8 cellular contexts compared by ENCODE assay signal in the genomic region with DNA sequence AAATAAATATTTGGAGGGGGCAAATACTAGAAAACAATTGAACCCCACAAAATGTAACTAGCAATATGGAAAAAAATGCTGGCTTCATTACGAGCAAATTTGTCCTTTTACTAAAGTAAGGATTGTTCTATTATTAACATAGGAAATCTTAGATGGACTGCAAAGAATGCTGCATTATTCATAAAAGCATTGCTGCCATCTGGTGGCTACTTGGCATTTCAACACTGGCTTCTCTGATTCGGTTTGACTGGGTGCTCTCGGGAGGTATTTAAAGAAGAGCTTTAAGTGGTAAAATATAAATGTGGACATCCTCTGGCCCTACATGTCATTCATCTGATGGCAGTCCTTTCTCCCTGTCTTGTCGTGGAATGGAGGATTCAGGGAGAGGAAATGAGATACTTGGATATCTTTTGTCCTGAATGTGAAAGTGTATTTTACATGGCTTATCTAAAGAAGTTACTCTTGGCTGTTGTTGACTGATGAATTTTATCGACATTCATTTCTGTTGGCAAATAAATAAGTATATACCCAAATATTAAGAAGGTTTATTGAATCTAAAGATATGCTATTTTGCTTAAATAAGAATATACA.
DNase-seq lines count a peak whose midpoint lies in the region; ATAC-seq lines count a peak whose summit lies in the region.

No MANE protein-coding gene starts in this region.

- DNase-seq in NCI-H1417 (lab: John Stamatoyannopoulos, UW) (peak; percentile 19 to 83 (median 54)), NCI-H1417 treated with DMSO at 0.1 percent for 48 hours (lab: John Stamatoyannopoulos, UW) (no peak), NCI-H2171 treated with DMSO at 0.1 percent for 48 hours (lab: John Stamatoyannopoulos, UW) (peak; percentile 79), left lobe of liver (ENCODE audit: low spot score) (peak; percentile 56)
- DNase-seq in activated CD4-positive, CD25-positive, alpha-beta regulatory T cell (lab: John Stamatoyannopoulos, UW), result peak; percentile 23 to 61 (median 34)
- peak; percentile 49 to 69 for DNase-seq in central memory CD8-positive, alpha-beta T cell (ENCODE audit: low spot score in 2 of 2)
- peak; percentile 46 to 51 (median 47) for DNase-seq in stimulated activated CD4-positive, alpha-beta T cell treated with anti-CD3 and anti-CD28 coated beads, TNF-alpha, amount 100 ng/mL, for 1 hour (ENCODE audit: low read depth in 3 of 3, low spot score in 1 of 3)

- H3K4me1 Mint-ChIP-seq in central memory CD8-positive, alpha-beta T cell, result peaks cover 68% of the 10 kb centered on the region

- peak overlapping the region; percentile 71 for H3K4me3 Mint-ChIP-seq in central memory CD8-positive, alpha-beta T cell

- H3K36me3 Mint-ChIP-seq in central memory CD8-positive, alpha-beta T cell (ENCODE audit: insufficient read depth), result peaks cover 17% of the 10 kb centered on the region

- H3K27me3 Mint-ChIP-seq in central memory CD8-positive, alpha-beta T cell, result no peaks in the 10 kb centered on the region

- no peaks in the 10 kb centered on the region for H3K9me3 Mint-ChIP-seq in central memory CD8-positive, alpha-beta T cell

- ATAC-seq in HG02938 (IDR thresholded peaks at IDR 0.05; ENCODE audit: unreplicated experiment) (peak; percentile 45), left lobe of liver (peak; percentile 89)
- peak; percentile 42 for ATAC-seq in central memory CD8-positive, alpha-beta T cell (replicated peaks; ENCODE audit: extremely low read depth, poor library complexity, severe bottlenecking)

- peak overlapping the region; percentile 88 for H3K27ac Mint-ChIP-seq in central memory CD8-positive, alpha-beta T cell (ENCODE audit: low read depth)
